In the genomic region with DNA sequence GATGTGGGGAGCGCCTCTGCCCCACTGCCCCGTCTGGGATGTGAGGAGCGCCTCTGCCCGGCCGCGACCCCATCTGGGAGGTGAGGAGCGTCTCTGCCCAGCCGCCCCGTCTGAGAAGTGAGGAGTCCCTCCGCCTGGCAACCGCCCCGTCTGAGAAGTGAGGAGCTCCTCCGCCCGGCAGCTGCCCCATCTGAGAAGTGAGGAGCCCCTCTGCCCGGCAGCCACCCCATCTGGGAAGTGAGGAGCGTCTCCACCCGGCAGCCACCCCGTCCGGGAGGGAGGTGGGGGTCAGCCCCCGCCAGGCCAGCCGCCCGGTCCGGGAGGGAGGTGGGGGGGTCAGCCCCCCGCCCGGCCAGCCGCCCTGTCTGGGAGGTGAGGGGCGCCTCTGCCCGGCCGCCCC, we compare ENCODE assay signal across 12 cellular contexts. TPM values are rescaled to one million over a fixed set of nuclear protein-coding genes. Genes with fewer than 3 reads are reported as not detected.
A peak's percentile ranks its signal among the peaks of the same experiment; 100 is the strongest.
DNase-seq lines count a peak whose midpoint lies in the region; TF ChIP-seq lines count a peak whose summit lies in the region.
"Not testable (repeated sequence)": the region's sequence is repeated elsewhere in the genome, so short reads cannot be mapped to it uniquely, and the experiment has no call there.
"Had no signal": no experiment of that assay in that cellular context is flagged by ENCODE, and none has a peak within 500 bp of the region (broad histone marks: within the 10 kb centered on the region; RNA-seq: fewer than 3 reads in every experiment).

No MANE protein-coding gene starts in this region.

- peak; percentile 11 for DNase-seq in activated CD8-positive, alpha-beta memory T cell treated with anti-CD3 and anti-CD28 coated beads for 24 hours
- DNase-seq in colonic mucosa = peak; percentile 11
- DNase-seq in cardiac septum (ENCODE audit: low spot score) = peak; percentile 19
- DNase-seq in mesenteric fat pad (ENCODE audit: low spot score) = peak; percentile 74
- DNase-seq in osteocyte (ENCODE audit: extremely low spot score, unreplicated experiment) = peak; percentile 78
- peak; percentile 35 for DNase-seq in posterior vena cava (ENCODE audit: low spot score)
- peak; percentile 50 for DNase-seq in type B pancreatic cell (ENCODE audit: extremely low spot score, unreplicated experiment)

- not testable (repeated sequence) for H3K9me3 ChIP-seq in colonic mucosa

- peaks cover 12% of the 10 kb centered on the region for H3K9me3 Mint-ChIP-seq in dendritic cell treated with granulocyte-macrophage colony-stimulating factor and Interleukin-4, amounts not matched to agents 40 ng/mL and 50 ng/mL, for 4 days
- H3K9me3 Mint-ChIP-seq in osteocyte (ENCODE audit: unreplicated experiment) = peaks cover 10% of the 10 kb centered on the region
- not testable (repeated sequence) for H3K9me3 Mint-ChIP-seq in type B pancreatic cell

- H3K27me3 ChIP-seq in colonic mucosa = not testable (repeated sequence)

- H3K4me3 ChIP-seq in colonic mucosa = not testable (repeated sequence)

- not testable (repeated sequence) for H3K4me1 ChIP-seq in colonic mucosa

- H3K9ac ChIP-seq in colonic mucosa (ENCODE audit: low read depth in 2 of 2, low read length in 2 of 2) = not testable (repeated sequence)

- intact Hi-C loops in colonic mucosa (cut with DNase I); cardiac septum (cut with DNase I); posterior vena cava (cut with DNase I): not testable (repeated sequence)
- intact Hi-C loops in dendritic cell treated with granulocyte-macrophage colony-stimulating factor and Interleukin-4, amounts not matched to agents 40 ng/mL and 50 ng/mL, for 4 days (cut with micrococcal nuclease) = loop anchor here (5.0 to 10.0 kb wide), 2 partner anchors 41 to 213 kb away; partner anchors contain the start of genes ACER3 and B3GNT6

- not testable (repeated sequence) for H3K36me3 ChIP-seq in colonic mucosa

- peak overlapping the region; percentile 41 for H3K27ac Mint-ChIP-seq in dendritic cell treated with granulocyte-macrophage colony-stimulating factor and Interleukin-4, amounts not matched to agents 40 ng/mL and 50 ng/mL, for 4 days
- H3K27ac Mint-ChIP-seq in osteocyte (ENCODE audit: unreplicated experiment); type B pancreatic cell: not testable (repeated sequence)

- not testable (repeated sequence) for H3K27me3 Mint-ChIP-seq in dendritic cell treated with granulocyte-macrophage colony-stimulating factor and Interleukin-4, amounts not matched to agents 40 ng/mL and 50 ng/mL, for 4 days; osteocyte (ENCODE audit: unreplicated experiment); type B pancreatic cell

- peaks cover 49% of the 10 kb centered on the region for H3K4me1 Mint-ChIP-seq in dendritic cell treated with granulocyte-macrophage colony-stimulating factor and Interleukin-4, amounts not matched to agents 40 ng/mL and 50 ng/mL, for 4 days (ENCODE audit: low read depth)
- H3K4me1 Mint-ChIP-seq in osteocyte (ENCODE audit: unreplicated experiment) = peaks cover 19% of the 10 kb centered on the region
- peaks cover 11% of the 10 kb centered on the region for H3K4me1 Mint-ChIP-seq in type B pancreatic cell (ENCODE audit: unreplicated experiment)

- H3K4me3 Mint-ChIP-seq in dendritic cell treated with granulocyte-macrophage colony-stimulating factor and Interleukin-4, amounts not matched to agents 40 ng/mL and 50 ng/mL, for 4 days; osteocyte (ENCODE audit: unreplicated experiment); type B pancreatic cell: not testable (repeated sequence)

- not testable (repeated sequence) for H3K36me3 Mint-ChIP-seq in dendritic cell treated with granulocyte-macrophage colony-stimulating factor and Interleukin-4, amounts not matched to agents 40 ng/mL and 50 ng/mL, for 4 days (ENCODE audit: low read depth); osteocyte (ENCODE audit: unreplicated experiment); type B pancreatic cell

- TF ChIP-seq CTCF in colonic mucosa (IDR thresholded peaks at IDR 0.05); osteocyte (IDR thresholded peaks at IDR 0.05); type B pancreatic cell (conservative IDR thresholded peaks at IDR 0.05): not testable (repeated sequence)

- not testable (repeated sequence) for H3K27ac ChIP-seq in colonic mucosa

RNA-seq across cellular contexts. Expression of gene TSKU, which starts 38.2 kb away (rescaled TPM):
- 10 to 100 TPM; 39.6 to 41.3 TPM for total RNA-seq in colonic mucosa
- total RNA-seq in cardiac septum = 6.9 TPM
- total RNA-seq in mesenteric fat pad = 185 TPM
- 84.0 and 84.1 TPM in 2 replicates for total RNA-seq in osteocyte
- 10 to 100 TPM; 64.0 to 77.6 TPM for total RNA-seq in posterior vena cava
- 32.8 and 36.7 TPM in 2 replicates for total RNA-seq in type B pancreatic cell (ENCODE audit: low replicate concordance)
- total RNA-seq: B cell; CD4-positive, alpha-beta memory T cell; CD4-positive, CD25-positive, alpha-beta regulatory T cell; CD8-positive, alpha-beta T cell had no signal

RNA-seq across cellular contexts. Expression of gene ACER3, which starts 39.3 kb away (rescaled TPM):
- 10 to 100 TPM; 25.0 to 36.4 TPM for total RNA-seq in colonic mucosa
- 9.7 TPM for total RNA-seq in cardiac septum
- 46.5 TPM for total RNA-seq in mesenteric fat pad
- 17.4 and 17.6 TPM in 2 replicates for total RNA-seq in osteocyte
- 10 to 100 TPM; 22.0 to 27.0 TPM for total RNA-seq in posterior vena cava
- total RNA-seq in type B pancreatic cell (ENCODE audit: low replicate concordance) = 25.7 and 39.3 TPM in 2 replicates

Comparison
In these comparisons a context has a peak if more than half of its experiments do, and no peak if none do; other contexts are left out.
1. DNase-seq: peak in every context shown above with its lines; median percentile 78 in osteocyte; 74 in mesenteric fat pad; 50 in type B pancreatic cell; 35 in posterior vena cava; 19 in cardiac septum; 11 in activated CD8-positive, alpha-beta memory T cell treated with anti-CD3 and anti-CD28 coated beads for 24 hours; 11 in colonic mucosa.